Comparison of ENCODE assay signal across 8 cellular contexts in genomic region chr14:37903561-37904191, GRCh38.
DNase-seq lines count a peak whose midpoint lies in the region; ATAC-seq and TF ChIP-seq lines count a peak whose summit lies in the region.

No MANE protein-coding gene starts in this region.

- peaks cover 0 to 7% (median 0%) of the 10 kb centered on the region in 7 donors for H3K27me3 ChIP-seq in heart right ventricle
- no peaks in the 10 kb centered on the region for H3K27me3 ChIP-seq in skeletal muscle satellite cell (ENCODE audit: control insufficient read depth, insufficient read depth, low read length)

- H3K27ac ChIP-seq in heart right ventricle: no peak overlapping the region

- WGBS in heart right ventricle, 2 donors: 16 to 18% methylated on average over 8 of the region's 8 CpGs

- no peak overlapping the region for H3K4me3 Mint-ChIP-seq in activated CD4-positive, alpha-beta T cell treated with anti-CD3 and anti-CD28 coated beads, Interleukin-2, amount 10 ng/mL, durations not matched to agents 24 days and 14 days

- TF ChIP-seq CTCF in AG10803 (conservative IDR thresholded peaks at IDR 0.05; ENCODE audit: low read length) (peak; percentile 69), GM12864 (IDR thresholded peaks at IDR 0.05; ENCODE audit: low read depth, low read length, missing control alignments) (peak; percentile 32), heart right ventricle (IDR thresholded peaks at IDR 0.05) (peak; percentile 24 to 75 (median 61))

- no peaks in the 10 kb centered on the region for H3K36me3 Mint-ChIP-seq in activated CD4-positive, alpha-beta T cell treated with anti-CD3 and anti-CD28 coated beads, Interleukin-2, amount 10 ng/mL, durations not matched to agents 24 days and 14 days (ENCODE audit: low read depth)

- H3K4me1 ChIP-seq in heart right ventricle (peaks cover 0 to 4% (median 0%) of the 10 kb centered on the region in 9 donors), skeletal muscle satellite cell (ENCODE audit: control insufficient read depth, insufficient read depth, low read length) (peaks cover 7% of the 10 kb centered on the region)

- no peaks in the 10 kb centered on the region for H3K36me3 ChIP-seq in heart right ventricle
- no peaks in the 10 kb centered on the region for H3K36me3 ChIP-seq in skeletal muscle satellite cell (ENCODE audit: insufficient read depth, low read length)

- H3K4me3 ChIP-seq in AG10803 (ENCODE audit: low read length): peak overlapping the region; percentile 30
- no peak overlapping the region for H3K4me3 ChIP-seq in GM12864 (ENCODE audit: low read depth, low read length)
- no peak overlapping the region for H3K4me3 ChIP-seq in heart right ventricle
- H3K4me3 ChIP-seq in skeletal muscle satellite cell (ENCODE audit: low read length): peak overlapping the region; percentile 37

- intact Hi-C loops in activated CD4-positive, alpha-beta T cell treated with anti-CD3 and anti-CD28 coated beads, Interleukin-2, amount 10 ng/mL, durations not matched to agents 24 days and 14 days (cut with micrococcal nuclease): loop anchor here (2.0 kb wide), 1 partner anchor 963 kb away; no protein-coding TSS in a partner anchor
- intact Hi-C loops in heart right ventricle (cut with DNase I): loop anchor here in 8 of 10 donors (5.0 to 10.0 kb wide), 7 partner anchors 294 to 1111 kb away; partner anchors contain the start of gene SSTR1 (in 1 of the 8)

- H3K27me3 Mint-ChIP-seq in activated CD4-positive, alpha-beta T cell treated with anti-CD3 and anti-CD28 coated beads, Interleukin-2, amount 10 ng/mL, durations not matched to agents 24 days and 14 days: peaks cover 2% of the 10 kb centered on the region

- H3K9me3 ChIP-seq in heart right ventricle (no peaks in the 10 kb centered on the region), skeletal muscle satellite cell (replicated peaks; ENCODE audit: low read length) (no peaks in the 10 kb centered on the region)

- H3K9me3 Mint-ChIP-seq in activated CD4-positive, alpha-beta T cell treated with anti-CD3 and anti-CD28 coated beads, Interleukin-2, amount 10 ng/mL, durations not matched to agents 24 days and 14 days: no peaks in the 10 kb centered on the region

- DNase-seq in AG10803 (ENCODE audit: low read depth): peak; percentile 63
- no peak for DNase-seq in GM12864 (ENCODE audit: low read depth)
- DNase-seq in NCI-H1930 (lab: John Stamatoyannopoulos, UW): peak; percentile 14 to 41
- peak; percentile 62 for DNase-seq in activated CD4-positive, alpha-beta T cell treated with anti-CD3 and anti-CD28 coated beads, Interleukin-2, amount 10 ng/mL, durations not matched to agents 24 days and 14 days
- peak in 1 of 2 donors; percentile 6 for DNase-seq in heart right ventricle
- DNase-seq in activated naive CD4-positive, alpha-beta T cell (lab: John Stamatoyannopoulos, UW): no peak

- no peak overlapping the region for H3K27ac Mint-ChIP-seq in activated CD4-positive, alpha-beta T cell treated with anti-CD3 and anti-CD28 coated beads, Interleukin-2, amount 10 ng/mL, durations not matched to agents 24 days and 14 days

- H3K4me1 Mint-ChIP-seq in activated CD4-positive, alpha-beta T cell treated with anti-CD3 and anti-CD28 coated beads, Interleukin-2, amount 10 ng/mL, durations not matched to agents 24 days and 14 days: peaks cover 2% of the 10 kb centered on the region

- H3K9ac ChIP-seq in skeletal muscle satellite cell (ENCODE audit: low read depth, low read length): no peak overlapping the region

- ATAC-seq in heart right ventricle (peak in 3 of 8 donors; percentile 36 to 48 (median 41)), HG03439 (IDR thresholded peaks at IDR 0.05; ENCODE audit: unreplicated experiment) (no peak)

- H3K4me2 ChIP-seq in skeletal muscle satellite cell (ENCODE audit: low read length): peak overlapping the region; percentile 67

Comparison
In these comparisons a context has a peak if more than half of its experiments do, and no peak if none do; other contexts are left out.
1. DNase-seq: peak in AG10803 (single experiment), NCI-H1930 (2 of 2) and activated CD4-positive, alpha-beta T cell treated with anti-CD3 and anti-CD28 coated beads, Interleukin-2, amount 10 ng/mL, durations not matched to agents 24 days and 14 days (single experiment); none in GM12864 (single experiment) and activated naive CD4-positive, alpha-beta T cell (0 of 4).
2. H3K4me3 ChIP-seq: peak in AG10803 (single experiment) and skeletal muscle satellite cell (single experiment); none in GM12864 (single experiment) and heart right ventricle (0 of 10).
3. Peak in every context shown above with its lines, with median percentiles within 50 percentile points of each other: CTCF ChIP-seq.